ENCODE assay signal across 8 cellular contexts in genomic region chr11:116224154-116224888, GRCh38.
DNase-seq lines count a peak whose midpoint lies in the region; ATAC-seq, FAIRE-seq and TF ChIP-seq lines count a peak whose summit lies in the region.

No MANE protein-coding gene starts in this region.

- no peaks in the 10 kb centered on the region for H4K20me1 ChIP-seq in endothelial cell of umbilical vein (replicated peaks; ENCODE audit: control insufficient read depth, extremely low read depth, insufficient read depth, low read length)

- no peaks in the 10 kb centered on the region for H3K4me1 ChIP-seq in endothelial cell of umbilical vein (ENCODE audit: control insufficient read depth, extremely low read depth, insufficient read depth, low read length)
- H3K4me1 ChIP-seq in tibial nerve = peaks cover 0 to 7% (median 2%) of the 10 kb centered on the region in 4 donors

- peak; percentile 90 for FAIRE-seq in endothelial cell of umbilical vein (lab: Jason Lieb, UNC)

- no peaks in the 10 kb centered on the region for H3K79me2 ChIP-seq in endothelial cell of umbilical vein (ENCODE audit: control insufficient read depth, insufficient read depth, low read length)

- H3K4me3 Mint-ChIP-seq in natural killer cell = no peak overlapping the region
- H3K4me3 Mint-ChIP-seq in natural killer cell treated with Interleukin-12 subunit alpha and Interleukin-12 subunit beta and Interleukin-15 and Interleukin-18, amount 100 ng/mL, for 72 hours = no peak overlapping the region

- ATAC-seq in natural killer cell = peak in 2 of 3 donors; percentile 25 to 62
- ATAC-seq in natural killer cell treated with Interleukin-12 subunit alpha and Interleukin-12 subunit beta and Interleukin-15 and Interleukin-18, amount 100 ng/mL, for 72 hours = no peak
- no peak for ATAC-seq in HG03135 (IDR thresholded peaks at IDR 0.05; ENCODE audit: unreplicated experiment)

- H3K36me3 ChIP-seq in endothelial cell of umbilical vein (ENCODE audit: control insufficient read depth in 2 of 2, extremely low read depth in 1 of 2, insufficient read depth in 2 of 2, low read length in 2 of 2) (no peaks in the 10 kb centered on the region), tibial nerve (no peaks in the 10 kb centered on the region)

- CTCF ChIA-PET in endothelial cell of umbilical vein (lab: Charles Lee) = interaction anchor here (0.5 to 2.4 kb wide), 10 partner anchors 7 to 1486 kb away, joined by 3 to 8 read pairs (median 5); no protein-coding TSS in a partner anchor

- POLR2A ChIA-PET in endothelial cell of umbilical vein (lab: Charles Lee) = no interaction called here

- DNase-seq in natural killer cell (peak; percentile 20), NCI-H1092 treated with DMSO at 0.1 percent for 48 hours (lab: John Stamatoyannopoulos, UW) (peak; percentile 65), UCSD-AML1 (lab: John Stamatoyannopoulos, UW; ENCODE audit: unreplicated experiment) (peak; percentile 20), endothelial cell of umbilical vein (ENCODE audit: low read depth, low spot score) (peak; percentile 34), mucosa of gallbladder (ENCODE audit: low spot score) (peak; percentile 49), tibial nerve (ENCODE audit: low spot score in 2 of 2) (peak; percentile 18 to 76)
- no peak for DNase-seq in natural killer cell treated with Interleukin-12 subunit alpha and Interleukin-12 subunit beta and Interleukin-15 and Interleukin-18, amount 100 ng/mL, for 72 hours (ENCODE audit: low spot score)

- TF ChIP-seq POLR2A in endothelial cell of umbilical vein (IDR thresholded peaks at IDR 0.05; ENCODE audit: low read depth, low read length) (no peak), tibial nerve (IDR thresholded peaks at IDR 0.05) (no peak)

- no TSS peak for BruUV-seq in endothelial cell of umbilical vein (replicated peaks; lab: Mats Ljungman, UMichigan)

- no peak overlapping the region for H3K9ac ChIP-seq in endothelial cell of umbilical vein (replicated peaks; ENCODE audit: extremely low read depth, insufficient read depth, low read length)

- H3K9me1 ChIP-seq in endothelial cell of umbilical vein (replicated peaks; ENCODE audit: control insufficient read depth, extremely low read depth, insufficient read depth, low read length) = no peaks in the 10 kb centered on the region

- H3K4me2 ChIP-seq in endothelial cell of umbilical vein (ENCODE audit: insufficient read depth, low read length) = no peak overlapping the region

- WGBS in tibial nerve, 2 donors = 46 to 50% methylated on average over 10 of the region's 10 CpGs

- no peak overlapping the region for H3K27ac Mint-ChIP-seq in natural killer cell
- no peak overlapping the region for H3K27ac Mint-ChIP-seq in natural killer cell treated with Interleukin-12 subunit alpha and Interleukin-12 subunit beta and Interleukin-15 and Interleukin-18, amount 100 ng/mL, for 72 hours

- H3K36me3 Mint-ChIP-seq in natural killer cell = no peaks in the 10 kb centered on the region
- no peaks in the 10 kb centered on the region for H3K36me3 Mint-ChIP-seq in natural killer cell treated with Interleukin-12 subunit alpha and Interleukin-12 subunit beta and Interleukin-15 and Interleukin-18, amount 100 ng/mL, for 72 hours

- H3K9me3 ChIP-seq in endothelial cell of umbilical vein (replicated peaks; ENCODE audit: control insufficient read depth, insufficient read depth, low read length) (no peaks in the 10 kb centered on the region), tibial nerve (no peaks in the 10 kb centered on the region)

- H3K27ac ChIP-seq in endothelial cell of umbilical vein (ENCODE audit: insufficient read depth, low read depth, low read length) (no peak overlapping the region), tibial nerve (no peak overlapping the region)

- H3K4me3 ChIP-seq in endothelial cell of umbilical vein (replicated peaks in 1 of 3; ENCODE audit: insufficient read depth in 1 of 3, low read depth in 1 of 3, low read length in 3 of 3) (no peak overlapping the region), tibial nerve (no peak overlapping the region)

- no peak overlapping the region for H2AFZ ChIP-seq in endothelial cell of umbilical vein (ENCODE audit: low read depth, low read length)

- dilution Hi-C loops in endothelial cell of umbilical vein (cut with MboI; ENCODE audit: extremely low pct_ligation_motif_present, low sequenced_read_pairs) = no loop called here

- H3K9me3 Mint-ChIP-seq in natural killer cell = no peaks in the 10 kb centered on the region
- no peaks in the 10 kb centered on the region for H3K9me3 Mint-ChIP-seq in natural killer cell treated with Interleukin-12 subunit alpha and Interleukin-12 subunit beta and Interleukin-15 and Interleukin-18, amount 100 ng/mL, for 72 hours

- H3K27me3 Mint-ChIP-seq in natural killer cell (ENCODE audit: low read depth in 2 of 2) = peaks cover 23 to 26% of the 10 kb centered on the region in 2 donors
- H3K27me3 Mint-ChIP-seq in natural killer cell treated with Interleukin-12 subunit alpha and Interleukin-12 subunit beta and Interleukin-15 and Interleukin-18, amount 100 ng/mL, for 72 hours = peaks cover 21 to 39% of the 10 kb centered on the region in 2 donors

- H3K27me3 ChIP-seq in endothelial cell of umbilical vein (ENCODE audit: control insufficient read depth in 2 of 2, insufficient read depth in 2 of 2, low read length in 2 of 2) = no peaks in the 10 kb centered on the region
- no peaks in the 10 kb centered on the region for H3K27me3 ChIP-seq in tibial nerve

- TF ChIP-seq EP300 in tibial nerve (IDR thresholded peaks at IDR 0.05) = no peak

- intact Hi-C loops in natural killer cell (cut with micrococcal nuclease) (no loop called here), endothelial cell of umbilical vein (cut with micrococcal nuclease) (loop anchor here (1.0 kb wide), 3 partner anchors 889 to 1485 kb away; no protein-coding TSS in a partner anchor)

- no peaks in the 10 kb centered on the region for H3K4me1 Mint-ChIP-seq in natural killer cell
- H3K4me1 Mint-ChIP-seq in natural killer cell treated with Interleukin-12 subunit alpha and Interleukin-12 subunit beta and Interleukin-15 and Interleukin-18, amount 100 ng/mL, for 72 hours (ENCODE audit: low read depth in 2 of 2) = no peaks in the 10 kb centered on the region

- TF ChIP-seq CTCF in natural killer cell (IDR thresholded peaks at IDR 0.05) (peak; percentile 64), endothelial cell of umbilical vein (IDR thresholded peaks at IDR 0.05; ENCODE audit: extremely low read depth in 1 of 2, insufficient read depth in 1 of 2, low read depth in 1 of 2, low read length in 2 of 2) (peak; percentile 58 to 69), tibial nerve (IDR thresholded peaks at IDR 0.05) (peak; percentile 38 to 77 (median 58))

TF ChIP-seq in endothelial cell of umbilical vein, 7 proteins besides CTCF, POLR2A, EP300 and RAD21:
- TF ChIP-seq GATA2 (IDR thresholded peaks at IDR 0.05; ENCODE audit: insufficient read depth, insufficient read length, low read depth, low read length) = no peak
- no peak for TF ChIP-seq FOS (IDR thresholded peaks at IDR 0.05; ENCODE audit: borderline replicate concordance, insufficient read depth, low read length)
- TF ChIP-seq MAX (IDR thresholded peaks at IDR 0.05; ENCODE audit: insufficient read depth, insufficient read length) = no peak
- TF ChIP-seq EZH2 (IDR thresholded peaks at IDR 0.05; ENCODE audit: borderline replicate concordance, low read depth, low read length, severe bottlenecking) = no peak
- no peak for TF ChIP-seq MYC (IDR thresholded peaks at IDR 0.05; ENCODE audit: low read depth, low read length)
- no peak for TF ChIP-seq POLR2AphosphoS5 (IDR thresholded peaks at IDR 0.05; ENCODE audit: insufficient read depth, low read depth, low read length)
- TF ChIP-seq JUN (IDR thresholded peaks at IDR 0.05; ENCODE audit: borderline replicate concordance, insufficient read depth, insufficient read length, low read depth) = no peak

Comparison
In these comparisons a context has a peak if more than half of its experiments do, and no peak if none do; other contexts are left out.
1. ATAC-seq: peak in natural killer cell (2 of 3); none in natural killer cell treated with Interleukin-12 subunit alpha and Interleukin-12 subunit beta and Interleukin-15 and Interleukin-18, amount 100 ng/mL, for 72 hours (0 of 2) and HG03135 (single experiment).
2. Peak in every context shown above with its lines, with median percentiles within 50 percentile points of each other: CTCF ChIP-seq.